10 cellular contexts compared by ENCODE assay signal in genomic region chr15:68586274-68586961, GRCh38. TPM values are rescaled to one million over a fixed set of nuclear protein-coding genes. Genes with fewer than 3 reads are reported as not detected.
DNase-seq lines count a peak whose midpoint lies in the region; ATAC-seq and TF ChIP-seq lines count a peak whose summit lies in the region.
"Had no signal": no experiment of that assay in that cellular context is flagged by ENCODE, and none has a peak within 500 bp of the region (broad histone marks: within the 10 kb centered on the region; RNA-seq: fewer than 3 reads in every experiment).

No MANE protein-coding gene starts in this region.

- H3K4me1 Mint-ChIP-seq in activated naive CD4-positive, alpha-beta T cell treated with anti-CD3 and anti-CD28 coated beads, Interleukin-2, amount 10 ng/mL, durations not matched to agents 7 days and 5 days, result peaks cover 7% of the 10 kb centered on the region

- no peak overlapping the region for H3K4me3 ChIP-seq in gastroesophageal sphincter

- no peaks in the 10 kb centered on the region for H3K36me3 Mint-ChIP-seq in activated naive CD4-positive, alpha-beta T cell treated with anti-CD3 and anti-CD28 coated beads, Interleukin-2, amount 50 U/mL, for 72 hours
- no peaks in the 10 kb centered on the region for H3K36me3 Mint-ChIP-seq in activated naive CD4-positive, alpha-beta T cell treated with anti-CD3 and anti-CD28 coated beads, Interleukin-2, amount 10 ng/mL, durations not matched to agents 7 days and 5 days

- CTCF ChIA-PET in activated naive CD4-positive, alpha-beta T cell treated with anti-CD3 and anti-CD28 coated beads, Interleukin-2, amount 10 ng/mL, durations not matched to agents 7 days and 5 days (lab: Charles Lee), result no interaction called here

- H3K9me3 Mint-ChIP-seq in activated naive CD4-positive, alpha-beta T cell treated with anti-CD3 and anti-CD28 coated beads, Interleukin-2, amount 50 U/mL, for 72 hours, result no peaks in the 10 kb centered on the region
- H3K9me3 Mint-ChIP-seq in activated naive CD4-positive, alpha-beta T cell treated with anti-CD3 and anti-CD28 coated beads, Interleukin-2, amount 10 ng/mL, durations not matched to agents 7 days and 5 days, result no peaks in the 10 kb centered on the region

- H3K27me3 ChIP-seq in gastroesophageal sphincter, result peaks cover 5% of the 10 kb centered on the region

- no peak for TF ChIP-seq EP300 in gastroesophageal sphincter (IDR thresholded peaks at IDR 0.05)

- H3K27me3 Mint-ChIP-seq in activated naive CD4-positive, alpha-beta T cell treated with anti-CD3 and anti-CD28 coated beads, Interleukin-2, amount 10 ng/mL, durations not matched to agents 7 days and 5 days, result peaks cover 30% of the 10 kb centered on the region

- peak; percentile 47 to 80 for ATAC-seq in activated naive CD4-positive, alpha-beta T cell treated with anti-CD3 and anti-CD28 coated beads, Interleukin-2, amount 50 U/mL, for 72 hours
- peak; percentile 73 for ATAC-seq in gastroesophageal sphincter
- ATAC-seq in GM19467 (IDR thresholded peaks at IDR 0.05; ENCODE audit: unreplicated experiment), result no peak

- peaks cover 0 to 58% (median 8%) of the 10 kb centered on the region in 3 donors for H3K4me1 ChIP-seq in gastroesophageal sphincter

- DNase-seq in activated naive CD4-positive, alpha-beta T cell treated with anti-CD3 and anti-CD28 coated beads, Interleukin-2, amount 50 U/mL, for 72 hours (ENCODE audit: low spot score in 2 of 2), result no peak
- DNase-seq in activated naive CD4-positive, alpha-beta T cell treated with anti-CD3 and anti-CD28 coated beads, Interleukin-2, amount 10 ng/mL, durations not matched to agents 7 days and 5 days, result no peak
- DNase-seq in SW480 (ENCODE audit: low spot score) (peak; percentile 78), DMS79 (lab: John Stamatoyannopoulos, UW) (no peak), NCI-H1930 (lab: John Stamatoyannopoulos, UW) (no peak)
- DNase-seq: amniotic stem cell, DMS79 treated with DMSO at 0.1 percent for 48 hours had no signal

- H3K27ac ChIP-seq in gastroesophageal sphincter, result peak overlapping the region in 3 of 4 donors; percentile 5 to 68 (median 59)
- peak overlapping the region; percentile 77 for H3K27ac ChIP-seq in temporal lobe (ENCODE audit: low read depth, low read length)

- TF ChIP-seq CTCF in gastroesophageal sphincter (IDR thresholded peaks at IDR 0.05), result no peak

- H3K36me3 ChIP-seq in gastroesophageal sphincter, result no peaks in the 10 kb centered on the region

- no peak for TF ChIP-seq POLR2A in gastroesophageal sphincter (IDR thresholded peaks at IDR 0.05)

- no peaks in the 10 kb centered on the region for H3K9me3 ChIP-seq in gastroesophageal sphincter

- H3K4me3 Mint-ChIP-seq in activated naive CD4-positive, alpha-beta T cell treated with anti-CD3 and anti-CD28 coated beads, Interleukin-2, amount 10 ng/mL, durations not matched to agents 7 days and 5 days, result no peak overlapping the region

- 48 to 59% methylated on average over 3 of the region's 8 CpGs for WGBS in gastroesophageal sphincter (ENCODE audit: low coverage in 1 of 2), 2 donors

- H3K27ac Mint-ChIP-seq in activated naive CD4-positive, alpha-beta T cell treated with anti-CD3 and anti-CD28 coated beads, Interleukin-2, amount 50 U/mL, for 72 hours, result peak overlapping the region; percentile 35 to 61
- no peak overlapping the region for H3K27ac Mint-ChIP-seq in activated naive CD4-positive, alpha-beta T cell treated with anti-CD3 and anti-CD28 coated beads, Interleukin-2, amount 10 ng/mL, durations not matched to agents 7 days and 5 days

RNA-seq across cellular contexts. Expression of gene CORO2B, which starts 7.6 kb away (rescaled TPM):
- under 1 TPM in 1 of 2 donors, not detected in 1; 0.07 TPM for total RNA-seq in activated naive CD4-positive, alpha-beta T cell treated with anti-CD3 and anti-CD28 coated beads, Interleukin-2, amount 50 U/mL, for 72 hours
- 1 to 10 TPM; 3.2 to 9.1 (median 6.6) TPM for total RNA-seq in gastroesophageal sphincter
- 28.0 TPM for total RNA-seq in temporal lobe
